8 cellular contexts compared by ENCODE assay signal in genomic region chr17:57995076-57995956, GRCh38. TPM values are rescaled to one million over a fixed set of nuclear protein-coding genes. Genes with fewer than 3 reads are reported as not detected.
DNase-seq lines count a peak whose midpoint lies in the region; ATAC-seq and TF ChIP-seq lines count a peak whose summit lies in the region.

No MANE protein-coding gene starts in this region.

- peak; percentile 70 for TF ChIP-seq CTCF in MCF 10A (IDR thresholded peaks at IDR 0.05; ENCODE audit: unreplicated experiment)

- H3K27ac Mint-ChIP-seq in MCF 10A (ENCODE audit: low read depth, unreplicated experiment), result peak overlapping the region; percentile 50

- peaks cover 6% of the 10 kb centered on the region for H3K4me1 Mint-ChIP-seq in MCF 10A (ENCODE audit: insufficient read depth, unreplicated experiment)

- BruUV-seq in MCF 10A (replicated peaks; lab: Mats Ljungman, UMichigan), result no TSS peak

- ATAC-seq in GM19467 (IDR thresholded peaks at IDR 0.05; ENCODE audit: unreplicated experiment), result no peak

- POLR2A ChIA-PET in HEK293T (lab: Yijun Ruan, JAX) (interaction anchor here (1.4 to 5.9 kb wide), 3 partner anchors 11 to 145 kb away, joined by 4 to 42 read pairs (median 4); partner anchors contain the start of genes CUEDC1, MRPS23 and SRSF1), MCF 10A (lab: Yijun Ruan, JAX) (interaction anchor here (0.6 to 6.5 kb wide), 13 partner anchors 9 to 825 kb away, joined by 3 to 52 read pairs (median 3); partner anchors contain the start of genes MRPS23 and SRSF1)

- peaks cover 53% of the 10 kb centered on the region for H3K36me3 Mint-ChIP-seq in MCF 10A (ENCODE audit: insufficient read depth, unreplicated experiment)

- intact Hi-C loops in MCF 10A (cut with micrococcal nuclease), result loop anchor here (1.0 to 10.0 kb wide), 4 partner anchors 103 to 891 kb away; no protein-coding TSS in a partner anchor

- H3K4me3 Mint-ChIP-seq in MCF 10A (ENCODE audit: unreplicated experiment), result no peak overlapping the region

- H3K27me3 Mint-ChIP-seq in MCF 10A (ENCODE audit: insufficient read depth, unreplicated experiment), result no peaks in the 10 kb centered on the region

- DNase-seq in EL, result peak; percentile 83
- DNase-seq in HEK293T (ENCODE audit: extremely low spot score), result peak; percentile 66
- DNase-seq in NCI-H2081 (lab: John Stamatoyannopoulos, UW), result peak; percentile 81 to 88
- peak; percentile 26 for DNase-seq in T-helper 9 cell
- peak; percentile 85 for DNase-seq in MCF 10A (ENCODE audit: unreplicated experiment)
- DNase-seq in inferior parietal cortex (ENCODE audit: extremely low spot score), result peak; percentile 73
- peak; percentile 71 for DNase-seq in stimulated activated CD4-positive, alpha-beta T cell treated with anti-CD3 and anti-CD28 coated beads, Interleukin-15, amount 100 ng/mL, for 24 hours

- no peaks in the 10 kb centered on the region for H3K9me3 Mint-ChIP-seq in MCF 10A (ENCODE audit: unreplicated experiment)

- CTCF ChIA-PET in HEK293T (lab: Yijun Ruan, JAX) (interaction anchor here (0.5 to 7.7 kb wide), 4 partner anchors 43 to 138 kb away, joined by 3 to 84 read pairs (median 4); no protein-coding TSS in a partner anchor), MCF 10A (lab: Yijun Ruan, JAX) (interaction anchor here (0.6 to 15.6 kb wide), 16 partner anchors 40 to 887 kb away, joined by 3 to 418 read pairs (median 4); partner anchors contain the start of gene MRPS23)

TF ChIP-seq in HEK293T, 16 proteins besides CTCF, POLR2A, EP300 and RAD21:
- no peak for TF ChIP-seq L3MBTL2 (conservative IDR thresholded peaks at IDR 0.05)
- TF ChIP-seq ZNF384 (IDR thresholded peaks at IDR 0.05), result no peak
- TF ChIP-seq HDGF (IDR thresholded peaks at IDR 0.05; ENCODE audit: borderline replicate concordance), result no peak
- no peak for TF ChIP-seq ELF4 (IDR thresholded peaks at IDR 0.05)
- no peak for TF ChIP-seq ARNT (IDR thresholded peaks at IDR 0.05)
- no peak for TF ChIP-seq SUZ12 (IDR thresholded peaks at IDR 0.05)
- TF ChIP-seq TARDBP (IDR thresholded peaks at IDR 0.05), result no peak
- no peak for TF ChIP-seq CTBP1 (IDR thresholded peaks at IDR 0.05; ENCODE audit: borderline replicate concordance)
- no peak for TF ChIP-seq LEF1 (IDR thresholded peaks at IDR 0.05; ENCODE audit: borderline replicate concordance)
- no peak for TF ChIP-seq FOXM1 (IDR thresholded peaks at IDR 0.05; ENCODE audit: borderline replicate concordance)
- no peak for TF ChIP-seq FOXK2 (IDR thresholded peaks at IDR 0.05)
- TF ChIP-seq NFRKB (IDR thresholded peaks at IDR 0.05), result no peak
- TF ChIP-seq FOXA1 (IDR thresholded peaks at IDR 0.05), result no peak
- no peak for TF ChIP-seq PKNOX1 (IDR thresholded peaks at IDR 0.05)
- TF ChIP-seq SP1 (IDR thresholded peaks at IDR 0.05), result no peak
- no peak for TF ChIP-seq BHLHE40 (IDR thresholded peaks at IDR 0.05; ENCODE audit: borderline replicate concordance)

RNA-seq across cellular contexts. Expression of gene VEZF1, which starts 7.3 kb away (rescaled TPM):
- total RNA-seq in MCF 10A (2022), result 66.8 and 69.1 TPM in 2 replicates

RNA-seq across cellular contexts. Expression of gene SRSF1, which starts 11.7 kb away (rescaled TPM):
- 381 and 493 TPM in 2 replicates for total RNA-seq in MCF 10A (2022)

RNA-seq across cellular contexts. Expression of gene CUEDC1, which starts 40.1 kb away (rescaled TPM):
- total RNA-seq in MCF 10A (2022), result 15.6 and 21.5 TPM in 2 replicates

Comparison
In these comparisons a context has a peak if more than half of its experiments do, and no peak if none do; other contexts are left out.
1. DNase-seq: peak in every context shown above with its lines; median percentile 85 in MCF 10A; 84 in NCI-H2081; 83 in EL; 73 in inferior parietal cortex; 71 in stimulated activated CD4-positive, alpha-beta T cell treated with anti-CD3 and anti-CD28 coated beads, Interleukin-15, amount 100 ng/mL, for 24 hours; 66 in HEK293T; 26 in T-helper 9 cell.